23 cellular contexts compared by ENCODE assay signal in the genomic region with DNA sequence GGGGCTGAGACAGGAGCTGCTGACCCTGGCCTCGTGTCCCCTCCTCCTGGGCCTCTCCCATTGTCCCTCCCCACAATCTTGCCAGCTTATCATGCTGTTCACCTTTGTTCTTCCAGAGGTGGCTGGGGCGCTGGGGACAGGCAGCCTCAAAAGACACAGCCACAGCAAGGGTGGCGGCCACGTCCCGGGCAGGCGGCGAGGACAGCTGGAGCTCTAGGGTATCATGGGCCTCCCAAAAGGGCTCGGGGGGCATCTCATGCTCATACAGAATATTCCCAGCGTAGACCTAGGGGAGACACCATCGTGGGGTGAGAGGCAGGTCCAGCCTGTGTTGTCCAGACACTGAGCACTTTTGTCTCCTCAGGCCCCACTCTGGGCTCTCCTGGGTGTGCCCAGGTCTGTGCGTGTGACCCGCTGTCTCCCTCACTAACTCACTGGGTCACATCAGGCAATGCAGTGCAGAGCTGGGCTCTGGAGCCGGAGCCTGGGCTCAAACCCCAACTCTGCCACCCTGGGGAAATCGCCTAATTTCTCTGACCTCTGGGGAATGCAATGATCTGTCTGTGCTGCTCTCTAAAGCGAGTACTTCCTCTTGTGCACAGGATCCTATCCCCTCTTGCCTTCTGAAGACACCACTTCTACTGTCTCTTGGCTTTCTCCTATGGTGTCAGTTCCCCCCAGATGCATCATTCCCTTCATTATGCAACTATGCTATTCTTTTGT. TPM values are rescaled to one million over a fixed set of nuclear protein-coding genes. Genes with fewer than 3 reads are reported as not detected.
"Had no signal": no experiment of that assay in that cellular context is flagged by ENCODE, and none has a peak within 500 bp of the region (broad histone marks: within the 10 kb centered on the region; RNA-seq: fewer than 3 reads in every experiment).

No MANE protein-coding gene starts in this region.

- H3K27me3 ChIP-seq: brain microvascular endothelial cell, left lung, sigmoid colon, spleen, transverse colon, vagina had no signal

- H3K4me3 Mint-ChIP-seq: activated CD4-positive, alpha-beta T cell treated with anti-CD3 and anti-CD28 coated beads, Interleukin-2, amount 10 ng/mL, durations not matched to agents 7 days and 5 days; activated naive CD4-positive, alpha-beta T cell treated with anti-CD3 and anti-CD28 coated beads, Interleukin-2, amount 10 ng/mL, durations not matched to agents 7 days and 5 days; activated naive CD8-positive, alpha-beta T cell treated with anti-CD3 and anti-CD28 coated beads, Interleukin-2, amount 50 U/mL, for 24 hours; activated T-cell treated with anti-CD3 and anti-CD28 coated beads, Interleukin-2, amount 50 U/mL, for 4 hours; central memory CD8-positive, alpha-beta T cell; nephron had no signal

- H3K27ac ChIP-seq: brain microvascular endothelial cell, left lung, spleen, transverse colon, vagina had no signal

- H3K36me3 ChIP-seq: left lung, spleen, transverse colon had no signal

- ATAC-seq: activated CD4-positive, CD25-positive, alpha-beta regulatory T cell treated with anti-CD3 and anti-CD28 coated beads, Interleukin-2, amount 50 U/mL, for 24 hours; activated naive CD8-positive, alpha-beta T cell treated with anti-CD3 and anti-CD28 coated beads, Interleukin-2, amount 50 U/mL, for 24 hours; activated T-cell treated with anti-CD3 and anti-CD28 coated beads, Interleukin-2, amount 50 U/mL, for 4 hours; left lung; SK-N-SH treated with all-trans-retinoic acid at 6 μM for 48 hours; stimulated activated naive CD8-positive, alpha-beta T cell treated with anti-CD3 and anti-CD28 coated beads, Interleukin-15, Interleukin-2, amounts not matched to agents 100 U/mL and 50 U/mL, for 24 hours had no signal

- H3K4me3 ChIP-seq: left lung, sigmoid colon, spleen, transverse colon, vagina had no signal

- H3K9me3 Mint-ChIP-seq: activated CD4-positive, alpha-beta T cell treated with anti-CD3 and anti-CD28 coated beads, Interleukin-2, amount 10 ng/mL, durations not matched to agents 7 days and 5 days; activated naive CD4-positive, alpha-beta T cell treated with anti-CD3 and anti-CD28 coated beads, Interleukin-2, amount 10 ng/mL, durations not matched to agents 7 days and 5 days; activated naive CD8-positive, alpha-beta T cell treated with anti-CD3 and anti-CD28 coated beads, Interleukin-2, amount 50 U/mL, for 24 hours; activated T-cell treated with anti-CD3 and anti-CD28 coated beads, Interleukin-2, amount 50 U/mL, for 4 hours; central memory CD8-positive, alpha-beta T cell; nephron had no signal

- H3K4me1 Mint-ChIP-seq: activated CD4-positive, alpha-beta T cell treated with anti-CD3 and anti-CD28 coated beads, Interleukin-2, amount 10 ng/mL, durations not matched to agents 7 days and 5 days; activated naive CD4-positive, alpha-beta T cell treated with anti-CD3 and anti-CD28 coated beads, Interleukin-2, amount 10 ng/mL, durations not matched to agents 7 days and 5 days; activated naive CD8-positive, alpha-beta T cell treated with anti-CD3 and anti-CD28 coated beads, Interleukin-2, amount 50 U/mL, for 24 hours; central memory CD8-positive, alpha-beta T cell had no signal

- H3K27ac Mint-ChIP-seq: activated CD4-positive, alpha-beta T cell treated with anti-CD3 and anti-CD28 coated beads, Interleukin-2, amount 10 ng/mL, durations not matched to agents 7 days and 5 days; activated naive CD4-positive, alpha-beta T cell treated with anti-CD3 and anti-CD28 coated beads, Interleukin-2, amount 10 ng/mL, durations not matched to agents 7 days and 5 days; activated naive CD8-positive, alpha-beta T cell treated with anti-CD3 and anti-CD28 coated beads, Interleukin-2, amount 50 U/mL, for 24 hours; nephron had no signal

- H3K36me3 Mint-ChIP-seq: activated naive CD4-positive, alpha-beta T cell treated with anti-CD3 and anti-CD28 coated beads, Interleukin-2, amount 10 ng/mL, durations not matched to agents 7 days and 5 days had no signal

- DNase-seq: activated CD4-positive, alpha-beta T cell treated with anti-CD3 and anti-CD28 coated beads, Interleukin-2, amount 10 ng/mL, durations not matched to agents 7 days and 5 days; activated CD8-positive, alpha-beta memory T cell treated with anti-CD3 and anti-CD28 coated beads, Interleukin-2, amount 50 U/mL, for 4 hours; activated naive CD4-positive, alpha-beta T cell treated with anti-CD3 and anti-CD28 coated beads, Interleukin-2, amount 10 ng/mL, durations not matched to agents 7 days and 5 days; activated naive CD8-positive, alpha-beta T cell treated with anti-CD3 and anti-CD28 coated beads, Interleukin-2, amount 50 U/mL, for 24 hours; activated T-cell treated with anti-CD3 and anti-CD28 coated beads, Interleukin-2, amount 50 U/mL, for 4 hours; anterior cingulate cortex; brain microvascular endothelial cell; cortex of kidney; head of caudate nucleus; kidney; left lung; sigmoid colon; spleen; stimulated activated CD8-positive, alpha-beta memory T cell treated with anti-CD3 and anti-CD28 coated beads, Interleukin-4, amount 100 ng/mL, for 48 hours; stimulated activated naive CD8-positive, alpha-beta T cell treated with anti-CD3 and anti-CD28 coated beads, Interleukin-15, Interleukin-2, amounts not matched to agents 100 U/mL and 50 U/mL, for 24 hours; substantia nigra; transverse colon had no signal

- H3K27me3 Mint-ChIP-seq: activated CD4-positive, alpha-beta T cell treated with anti-CD3 and anti-CD28 coated beads, Interleukin-2, amount 10 ng/mL, durations not matched to agents 7 days and 5 days; activated naive CD8-positive, alpha-beta T cell treated with anti-CD3 and anti-CD28 coated beads, Interleukin-2, amount 50 U/mL, for 24 hours; central memory CD8-positive, alpha-beta T cell had no signal

- H3K9me3 ChIP-seq: left lung, sigmoid colon, spleen, transverse colon, vagina had no signal

RNA-seq across cellular contexts. Expression of a gene that starts 34.9 kb away (rescaled TPM):
- total RNA-seq: activated CD4-positive, alpha-beta T cell treated with anti-CD3 and anti-CD28 coated beads, Interleukin-2, amount 10 ng/mL, durations not matched to agents 7 days and 5 days; T-helper 1 cell treated with Interleukin-12 subunit alpha and Interleukin-12 subunit beta and Interleukin-4 antibody, amounts not matched to agents 30 ng/mL and 1 ng/mL, for 36 hours had no signal
